9 cellular contexts compared by ENCODE assay signal in the genomic region with DNA sequence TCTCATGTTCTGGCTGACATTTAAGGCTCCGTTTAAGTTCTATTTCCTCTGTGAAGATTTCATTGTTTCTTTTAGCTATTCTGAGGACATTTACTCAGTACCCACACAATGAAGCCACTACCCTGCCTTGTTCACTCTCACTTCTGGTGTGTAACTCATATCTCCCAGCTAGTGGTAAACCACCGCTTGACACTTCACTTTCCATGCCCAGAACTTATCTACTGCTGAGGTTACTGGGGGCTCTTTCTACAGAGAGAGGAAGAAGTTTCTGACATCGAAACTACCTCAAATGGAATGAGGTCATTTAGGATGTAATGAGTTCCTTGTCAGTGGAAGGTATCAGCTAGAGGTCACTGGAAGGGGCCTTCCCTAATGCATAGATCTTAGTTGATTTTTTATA.
DNase-seq lines count a peak whose midpoint lies in the region; ATAC-seq and TF ChIP-seq lines count a peak whose summit lies in the region.
"Had no signal": no experiment of that assay in that cellular context is flagged by ENCODE, and none has a peak within 500 bp of the region (broad histone marks: within the 10 kb centered on the region; RNA-seq: fewer than 3 reads in every experiment).

No MANE protein-coding gene starts in this region.

- peaks cover 11% of the 10 kb centered on the region for H3K9me3 Mint-ChIP-seq in activated naive CD8-positive, alpha-beta T cell treated with anti-CD3 and anti-CD28 coated beads for 36 hours

- peaks cover 18% of the 10 kb centered on the region for H3K27me3 Mint-ChIP-seq in activated naive CD8-positive, alpha-beta T cell treated with anti-CD3 and anti-CD28 coated beads for 36 hours

- peak; percentile 94 for ATAC-seq in GM19372 (IDR thresholded peaks at IDR 0.05; ENCODE audit: low read depth, unreplicated experiment)
- peak; percentile 97 for ATAC-seq in HG03066 (IDR thresholded peaks at IDR 0.05; ENCODE audit: low read depth, unreplicated experiment)
- no peak for ATAC-seq in sciatic nerve

- peaks cover 13% of the 10 kb centered on the region for H3K36me3 Mint-ChIP-seq in activated naive CD8-positive, alpha-beta T cell treated with anti-CD3 and anti-CD28 coated beads for 36 hours

- H3K4me1 Mint-ChIP-seq in activated naive CD8-positive, alpha-beta T cell treated with anti-CD3 and anti-CD28 coated beads for 36 hours = peaks cover 42% of the 10 kb centered on the region
- H3K4me1 Mint-ChIP-seq: endodermal cell had no signal

- intact Hi-C loops in sciatic nerve (cut with DNase I) (no loop called here), cardiac septum (cut with DNase I) (no loop called here)

- H3K27ac Mint-ChIP-seq in activated naive CD8-positive, alpha-beta T cell treated with anti-CD3 and anti-CD28 coated beads for 36 hours = peak overlapping the region; percentile 90
- H3K27ac Mint-ChIP-seq: endodermal cell had no signal

- DNase-seq in GM13977 (ENCODE audit: low spot score) (peak; percentile 69), cerebellar nuclear complex (lab: John Stamatoyannopoulos, UW) (no peak), sciatic nerve (ENCODE audit: low spot score) (no peak), hippocampal formation (lab: John Stamatoyannopoulos, UW) (no peak), cardiac septum (ENCODE audit: low spot score) (no peak)
- DNase-seq in activated naive CD8-positive, alpha-beta T cell treated with anti-CD3 and anti-CD28 coated beads for 36 hours = peak; percentile 72
- DNase-seq: endodermal cell had no signal

- no peak for TF ChIP-seq CTCF in GM13977 (IDR thresholded peaks at IDR 0.05; ENCODE audit: extremely low read depth, insufficient read depth, missing control alignments)

- H3K4me3 Mint-ChIP-seq in activated naive CD8-positive, alpha-beta T cell treated with anti-CD3 and anti-CD28 coated beads for 36 hours = peak overlapping the region; percentile 20
- H3K4me3 Mint-ChIP-seq: endodermal cell had no signal

- in situ Hi-C loops in GM13977 (cut with MboI; ENCODE audit: low pct_unique_long_range_greater_than_20kb, low sequenced_read_pairs, unreplicated experiment) = no loop called here

Comparison
In these comparisons a context has a peak if more than half of its experiments do, and no peak if none do; other contexts are left out.
1. DNase-seq: peak in GM13977 (single experiment) and activated naive CD8-positive, alpha-beta T cell treated with anti-CD3 and anti-CD28 coated beads for 36 hours (single experiment); none in cerebellar nuclear complex (0 of 2), sciatic nerve (single experiment), hippocampal formation (0 of 2) and cardiac septum (single experiment).